In genomic region chr22:33539902-33540751, GRCh38 we compare ENCODE assay signal across 1 cellular context.
A peak's percentile ranks its signal among the peaks of the same experiment; 100 is the strongest.
TF ChIP-seq lines count a peak whose summit lies in the region.

No MANE protein-coding gene starts in this region.

TF ChIP-seq in HepG2, 621 proteins besides CTCF, POLR2A, EP300 and RAD21 (continued from another document and continues in another):
- peak; percentile 61 for TF ChIP-seq ZNF574 (CRISPR knock-in tag; IDR thresholded peaks at IDR 0.05)
- TF ChIP-seq GTF3A (CRISPR knock-in tag; conservative IDR thresholded peaks at IDR 0.05), result no peak
- no peak for TF ChIP-seq ZHX2 (IDR thresholded peaks at IDR 0.05; ENCODE audit: low read depth)
- TF ChIP-seq ZHX2 (CRISPR knock-in tag; IDR thresholded peaks at IDR 0.05; ENCODE audit: borderline replicate concordance), result no peak
- no peak for TF ChIP-seq ZNF317 (CRISPR knock-in tag; IDR thresholded peaks at IDR 0.05)
- TF ChIP-seq, protein P1, sequence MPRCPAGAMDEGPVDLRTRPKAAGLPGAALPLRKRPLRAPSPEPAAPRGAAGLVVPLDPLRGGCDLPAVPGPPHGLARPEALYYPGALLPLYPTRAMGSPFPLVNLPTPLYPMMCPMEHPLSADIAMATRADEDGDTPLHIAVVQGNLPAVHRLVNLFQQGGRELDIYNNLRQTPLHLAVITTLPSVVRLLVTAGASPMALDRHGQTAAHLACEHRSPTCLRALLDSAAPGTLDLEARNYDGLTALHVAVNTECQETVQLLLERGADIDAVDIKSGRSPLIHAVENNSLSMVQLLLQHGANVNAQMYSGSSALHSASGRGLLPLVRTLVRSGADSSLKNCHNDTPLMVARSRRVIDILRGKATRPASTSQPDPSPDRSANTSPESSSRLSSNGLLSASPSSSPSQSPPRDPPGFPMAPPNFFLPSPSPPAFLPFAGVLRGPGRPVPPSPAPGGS (CRISPR knock-in tag; IDR thresholded peaks at IDR 0.05), result peak; percentile 86; the same call in 1 of the 2 replicates
- TF ChIP-seq SP4 (CRISPR knock-in tag; IDR thresholded peaks at IDR 0.05), result no peak
- TF ChIP-seq PLSCR1 (CRISPR knock-in tag; IDR thresholded peaks at IDR 0.05; ENCODE audit: borderline replicate concordance), result no peak
- TF ChIP-seq MXD4 (CRISPR knock-in tag; IDR thresholded peaks at IDR 0.05), result peak; percentile 18; the same call in 1 of the 2 replicates
- no peak for TF ChIP-seq PTBP1 (IDR thresholded peaks at IDR 0.05; ENCODE audit: low read depth, low read length, poor library complexity, severe bottlenecking)
- TF ChIP-seq ZNF431 (CRISPR knock-in tag; IDR thresholded peaks at IDR 0.05; ENCODE audit: borderline replicate concordance, low read depth), result no peak
- TF ChIP-seq PCBP2 (optimal IDR thresholded peaks at IDR 0.05; ENCODE audit: low read depth, low read length, poor library complexity, severe bottlenecking), result no peak
- TF ChIP-seq ZNF136 (CRISPR knock-in tag; IDR thresholded peaks at IDR 0.05; ENCODE audit: low read depth), result no peak
- peak; percentile 83 for TF ChIP-seq MIXL1 (CRISPR knock-in tag; IDR thresholded peaks at IDR 0.05)
- TF ChIP-seq NFIB (CRISPR knock-in tag; IDR thresholded peaks at IDR 0.05; ENCODE audit: borderline replicate concordance), result no peak
- TF ChIP-seq KLF9 (CRISPR knock-in tag; IDR thresholded peaks at IDR 0.05; ENCODE audit: low read depth), result no peak
- peak; percentile 87; the same call in 1 of the 2 replicates for TF ChIP-seq TP53 (CRISPR knock-in tag; conservative IDR thresholded peaks at IDR 0.05)
- no peak for TF ChIP-seq ZNF660 (CRISPR knock-in tag; IDR thresholded peaks at IDR 0.05; ENCODE audit: borderline replicate concordance, low read depth)
- TF ChIP-seq MEIS2 (CRISPR knock-in tag; IDR thresholded peaks at IDR 0.05), result peak; percentile 97
- peak; percentile 88 for TF ChIP-seq ZNF264 (CRISPR knock-in tag; IDR thresholded peaks at IDR 0.05)
- TF ChIP-seq TCF12 (IDR thresholded peaks at IDR 0.05), result no peak
- TF ChIP-seq TCF12 (CRISPR knock-in tag; IDR thresholded peaks at IDR 0.05), result peak; percentile 90; the same call in 1 of the 2 replicates
- peak; percentile 79; the same call in 1 of the 2 replicates for TF ChIP-seq NR2C2 (CRISPR knock-in tag; IDR thresholded peaks at IDR 0.05; ENCODE audit: borderline replicate concordance)
- TF ChIP-seq, protein P2, sequence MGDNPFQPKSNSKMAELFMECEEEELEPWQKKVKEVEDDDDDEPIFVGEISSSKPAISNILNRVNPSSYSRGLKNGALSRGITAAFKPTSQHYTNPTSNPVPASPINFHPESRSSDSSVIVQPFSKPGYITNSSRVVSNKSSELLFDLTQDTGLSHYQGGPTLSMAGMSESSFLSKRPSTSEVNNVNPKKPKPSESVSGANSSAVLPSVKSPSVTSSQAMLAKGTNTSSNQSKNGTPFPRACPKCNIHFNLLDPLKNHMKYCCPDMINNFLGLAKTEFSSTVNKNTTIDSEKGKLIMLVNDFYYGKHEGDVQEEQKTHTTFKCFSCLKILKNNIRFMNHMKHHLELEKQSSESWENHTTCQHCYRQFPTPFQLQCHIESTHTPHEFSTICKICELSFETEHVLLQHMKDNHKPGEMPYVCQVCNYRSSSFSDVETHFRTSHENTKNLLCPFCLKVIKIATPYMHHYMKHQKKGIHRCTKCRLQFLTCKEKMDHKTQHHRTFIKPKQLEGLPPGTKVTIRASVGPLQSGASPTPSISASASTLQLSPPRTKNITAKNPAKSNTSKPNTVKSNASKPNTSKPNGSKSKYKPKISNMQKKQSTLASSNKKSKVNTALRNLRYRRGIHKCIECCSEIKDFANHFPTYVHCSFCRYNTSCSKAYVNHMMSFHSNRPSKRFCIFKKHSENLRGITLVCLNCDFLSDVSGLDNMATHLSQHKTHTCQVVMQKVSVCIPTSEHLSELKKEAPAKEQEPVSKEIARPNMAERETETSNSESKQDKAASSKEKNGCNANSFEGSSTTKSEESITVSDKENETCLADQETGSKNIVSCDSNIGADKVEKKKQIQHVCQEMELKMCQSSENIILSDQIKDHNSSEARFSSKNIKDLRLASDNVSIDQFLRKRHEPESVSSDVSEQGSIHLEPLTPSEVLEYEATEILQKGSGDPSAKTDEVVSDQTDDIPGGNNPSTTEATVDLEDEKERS (CRISPR knock-in tag; IDR thresholded peaks at IDR 0.05), result peak; percentile 85; the same call in 1 of the 2 replicates
- TF ChIP-seq ZNF160 (CRISPR knock-in tag; IDR thresholded peaks at IDR 0.05), result no peak
- TF ChIP-seq KLF13 (CRISPR knock-in tag; IDR thresholded peaks at IDR 0.05), result no peak
- no peak for TF ChIP-seq AHR (CRISPR knock-in tag; IDR thresholded peaks at IDR 0.05)
- TF ChIP-seq ZNF816 (CRISPR knock-in tag; IDR thresholded peaks at IDR 0.05; ENCODE audit: borderline replicate concordance), result 0 out of 2 replicates have a peak, but pooled peaks have one; percentile 38
- TF ChIP-seq RFXANK (CRISPR knock-in tag; IDR thresholded peaks at IDR 0.05), result no peak
- peak; percentile 67; the same call in 1 of the 2 replicates for TF ChIP-seq ZNF670 (CRISPR knock-in tag; IDR thresholded peaks at IDR 0.05; ENCODE audit: borderline replicate concordance)
- TF ChIP-seq ZNF83 (CRISPR knock-in tag; IDR thresholded peaks at IDR 0.05; ENCODE audit: borderline replicate concordance), result no peak
- no peak; the same call in 1 of the 2 replicates for TF ChIP-seq ZFP82 (CRISPR knock-in tag; IDR thresholded peaks at IDR 0.05; ENCODE audit: borderline replicate concordance)
- 0 out of 2 replicates have a peak, but pooled peaks have one; percentile 45 for TF ChIP-seq STAT6 (CRISPR knock-in tag; IDR thresholded peaks at IDR 0.05; ENCODE audit: borderline replicate concordance)
- no peak for TF ChIP-seq ZFP36 (IDR thresholded peaks at IDR 0.05; ENCODE audit: borderline replicate concordance, low read depth, low read length, partially characterized antibody)
- no peak for TF ChIP-seq SCMH1 (CRISPR knock-in tag; IDR thresholded peaks at IDR 0.05; ENCODE audit: borderline replicate concordance)
- TF ChIP-seq SALL1 (CRISPR knock-in tag; IDR thresholded peaks at IDR 0.05), result peak; percentile 95
- no peak for TF ChIP-seq KMT2A (CRISPR knock-in tag; IDR thresholded peaks at IDR 0.05)
- TF ChIP-seq ZZZ3 (CRISPR knock-in tag; IDR thresholded peaks at IDR 0.05; ENCODE audit: borderline replicate concordance), result no peak
- no peak for TF ChIP-seq ZNF768 (CRISPR knock-in tag; IDR thresholded peaks at IDR 0.05)
- TF ChIP-seq ZNF513 (CRISPR knock-in tag; conservative IDR thresholded peaks at IDR 0.05), result 0 out of 2 replicates have a peak, but pooled peaks have one; percentile 59
- 0 out of 2 replicates have a peak, but pooled peaks have one; percentile 32 for TF ChIP-seq ZNF800 (CRISPR knock-in tag; IDR thresholded peaks at IDR 0.05)
- peak; percentile 90 for TF ChIP-seq HNF4A (CRISPR knock-in tag; IDR thresholded peaks at IDR 0.05)
